In the genomic region with DNA sequence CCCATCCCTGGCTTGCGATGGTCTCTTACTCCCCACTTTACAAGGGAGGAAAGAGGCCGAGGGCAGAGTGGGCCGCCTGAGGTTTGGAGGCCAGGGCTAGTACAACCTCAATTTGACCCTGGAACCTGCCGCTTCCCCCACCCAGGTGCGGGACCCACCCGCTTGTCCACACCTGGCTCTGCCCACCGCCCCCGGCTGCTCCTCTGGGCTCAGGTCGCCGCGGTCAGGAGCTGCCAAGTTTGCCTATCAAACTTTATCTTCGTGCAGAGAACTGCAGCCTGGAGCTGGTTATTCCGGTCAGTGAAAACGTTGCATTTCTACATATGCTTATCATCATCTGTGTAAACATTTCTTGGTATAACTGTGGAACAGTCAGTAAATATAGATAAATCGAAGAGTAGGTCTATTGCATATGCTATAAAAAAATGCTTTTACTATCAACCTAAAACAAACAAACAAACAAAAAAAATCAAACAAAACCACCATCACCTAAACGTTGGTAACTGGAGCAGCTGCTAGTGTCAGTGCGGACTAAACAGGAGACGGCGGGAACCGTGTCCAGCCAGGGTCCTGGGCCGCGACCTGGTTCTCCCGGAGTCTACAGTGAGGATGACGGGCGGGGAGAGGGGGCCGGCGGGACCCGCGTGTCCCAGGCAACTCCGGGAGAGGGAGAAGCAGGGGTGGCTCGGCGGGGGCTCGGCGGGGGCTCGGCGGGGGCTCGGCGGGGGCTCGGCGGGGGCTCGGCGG, we compare ENCODE assay signal across 8 cellular contexts. TPM values are rescaled to one million over a fixed set of nuclear protein-coding genes. Genes with fewer than 3 reads are reported as not detected.
DNase-seq lines count a peak whose midpoint lies in the region; ATAC-seq and TF ChIP-seq lines count a peak whose summit lies in the region.

No MANE protein-coding gene starts in this region.

- no peak overlapping the region for H4K8ac ChIP-seq in neuronal stem cell (ENCODE audit: low read depth, low read length)

- H3K27ac ChIP-seq in VCaP (peak overlapping the region; percentile 100), foreskin keratinocyte (no peak overlapping the region), neuronal stem cell (replicated peaks; ENCODE audit: low read length) (no peak overlapping the region)

- POLR2A ChIA-PET in AG04449 (lab: Yijun Ruan, JAX), result interaction anchor here (0.7 to 1.4 kb wide), 4 partner anchors 9 to 204 kb away, joined by 3 to 6 read pairs (median 4); no protein-coding TSS in a partner anchor

- H2AK5ac ChIP-seq in neuronal stem cell (ENCODE audit: low read depth, low read length), result no peak overlapping the region

- H3K18ac ChIP-seq in neuronal stem cell (ENCODE audit: low read length), result no peak overlapping the region

- H2BK15ac ChIP-seq in neuronal stem cell (ENCODE audit: low read length), result no peak overlapping the region

- H4K91ac ChIP-seq in neuronal stem cell (ENCODE audit: low read depth, low read length, poor library complexity), result no peak overlapping the region

- peaks cover 7% of the 10 kb centered on the region; the same call in 1 of the 2 replicates for H3K4me1 ChIP-seq in HAP-1
- H3K4me1 ChIP-seq in foreskin keratinocyte, result peaks cover 8% of the 10 kb centered on the region
- peaks cover 4 to 5% of the 10 kb centered on the region in 2 donors for H3K4me1 ChIP-seq in neuronal stem cell (ENCODE audit: control insufficient read depth in 2 of 2, insufficient read depth in 1 of 2, low read depth in 1 of 2, low read length in 2 of 2)

- no peak overlapping the region for H2BK120ac ChIP-seq in neuronal stem cell (ENCODE audit: low read depth, low read length)

- no peak overlapping the region for H2BK12ac ChIP-seq in neuronal stem cell (ENCODE audit: low read length)

- TF ChIP-seq CTCF in AG04449 (IDR thresholded peaks at IDR 0.05; ENCODE audit: insufficient read depth, low read length, missing control alignments), result no peak
- TF ChIP-seq CTCF in VCaP (conservative IDR thresholded peaks at IDR 0.05), result no peak
- TF ChIP-seq CTCF in foreskin keratinocyte (conservative IDR thresholded peaks at IDR 0.05), result no peak

- peak; percentile 16 for ATAC-seq in foreskin keratinocyte

- H3K36me3 ChIP-seq in HAP-1 (replicated peaks) (no peaks in the 10 kb centered on the region), neuronal stem cell (replicated peaks in 1 of 2; ENCODE audit: control insufficient read depth in 2 of 2, insufficient read depth in 2 of 2, low read length in 2 of 2) (no peaks in the 10 kb centered on the region)

- H3K27me3 ChIP-seq in HAP-1 (ENCODE audit: low read depth) (no peaks in the 10 kb centered on the region), foreskin keratinocyte (no peaks in the 10 kb centered on the region), neuronal stem cell (ENCODE audit: control insufficient read depth in 3 of 3, insufficient read depth in 3 of 3, low read depth in 1 of 3, low read length in 3 of 3) (peaks cover 2 to 12% (median 12%) of the 10 kb centered on the region in 3 experiments)

- no peak overlapping the region for H2BK5ac ChIP-seq in neuronal stem cell (ENCODE audit: low read length)

- DNase-seq in AG04449 (ENCODE audit: low read depth, low spot score) (no peak), HAP-1 (ENCODE audit: low spot score in 2 of 2) (peak in 1 of 2 experiments; percentile 57), foreskin keratinocyte (peak; percentile 15 to 33), neuronal stem cell (ENCODE audit: low spot score) (no peak), NCI-H187 (lab: John Stamatoyannopoulos, UW) (no peak), GM19240 (ENCODE audit: insufficient read length, low spot score) (no peak), HK-2 (ENCODE audit: unreplicated experiment) (no peak)

- H2AFZ ChIP-seq in neuronal stem cell (ENCODE audit: low read length), result peak overlapping the region; percentile 98

- H3K4me3 ChIP-seq in AG04449 (ENCODE audit: low read depth, low read length), result peak overlapping the region; percentile 85
- peak overlapping the region; percentile 48 for H3K4me3 ChIP-seq in HAP-1
- peak overlapping the region; percentile 74 to 81 for H3K4me3 ChIP-seq in neuronal stem cell (ENCODE audit: low read length in 2 of 2)

- H3K4me2 ChIP-seq in neuronal stem cell (ENCODE audit: insufficient read depth, low read length, poor library complexity, severe bottlenecking), result peak overlapping the region; percentile 69

- H3K4ac ChIP-seq in neuronal stem cell (ENCODE audit: low read length), result no peak overlapping the region

- CTCF ChIA-PET in AG04449 (lab: Yijun Ruan, JAX), result interaction anchor here (0.8 to 1.5 kb wide), 4 partner anchors 26 to 64 kb away, joined by 3 to 8 read pairs (median 4); no protein-coding TSS in a partner anchor

- H3K9ac ChIP-seq in neuronal stem cell (ENCODE audit: low read depth, low read length, poor library complexity), result no peak overlapping the region

- in situ Hi-C loops in HAP-1 (cut with MboI; ENCODE audit: low sequenced_read_pairs), result no loop called here

- H3K23ac ChIP-seq in neuronal stem cell (ENCODE audit: low read depth, low read length, poor library complexity), result peak overlapping the region; percentile 80

- no peak overlapping the region for H3K14ac ChIP-seq in neuronal stem cell (ENCODE audit: low read length)

- H3K9me3 ChIP-seq in HAP-1 (no peaks in the 10 kb centered on the region), neuronal stem cell (replicated peaks in 1 of 2; ENCODE audit: control insufficient read depth in 2 of 2, insufficient read depth in 1 of 2, low read depth in 1 of 2, low read length in 2 of 2) (no peaks in the 10 kb centered on the region)

- H3K79me1 ChIP-seq in neuronal stem cell (ENCODE audit: low read depth, low read length), result peaks cover 4% of the 10 kb centered on the region

- no CpG with 5 or more reads among the region's 42 CpGs for WGBS in neuronal stem cell (ENCODE audit: extremely low coverage in 2 of 2, insufficient read length in 2 of 2, insufficient replicate concordance in 1 of 2), 2 donors

RNA-seq across cellular contexts. Expression of a gene that starts 0.9 kb away (rescaled TPM):
- total RNA-seq in foreskin keratinocyte, result 23.7 and 29.2 TPM in 2 replicates
- polyA plus RNA-seq in foreskin keratinocyte, result 11.6 and 12.0 TPM in 2 replicates
- polyA plus RNA-seq in neuronal stem cell (2013, experiment 1 of 2), result 5.9 TPM
- 6.1 TPM for polyA plus RNA-seq in neuronal stem cell (2013, experiment 2 of 2)

Comparison
In these comparisons a context has a peak if more than half of its experiments do, and no peak if none do; other contexts are left out.
1. DNase-seq: peak in foreskin keratinocyte (2 of 2); none in AG04449 (single experiment), neuronal stem cell (single experiment), NCI-H187 (0 of 2), GM19240 (single experiment) and HK-2 (single experiment).
2. Peak in every context shown above with its lines, with median percentiles within 50 percentile points of each other: H3K4me3 ChIP-seq.